In genomic region chrX:154037754-154038153, GRCh38 we compare ENCODE assay signal across 19 cellular contexts. TPM values are rescaled to one million over a fixed set of nuclear protein-coding genes. Genes with fewer than 3 reads are reported as not detected.
A peak's percentile ranks its signal among the peaks of the same experiment; 100 is the strongest.
DNase-seq lines count a peak whose midpoint lies in the region; ATAC-seq and TF ChIP-seq lines count a peak whose summit lies in the region.
"Had no signal": no experiment of that assay in that cellular context is flagged by ENCODE, and none has a peak within 500 bp of the region (broad histone marks: within the 10 kb centered on the region; RNA-seq: fewer than 3 reads in every experiment).

No MANE protein-coding gene starts in this region.

- WGBS in right lobe of liver (ENCODE audit: insufficient coverage, low coverage, low lambda C conversion rate, missing lambda C conversion rate), result 36% methylated on average over 5 of the region's 5 CpGs

- ATAC-seq in activated T-cell treated with anti-CD3 and anti-CD28 coated beads, Interleukin-2, amount 50 U/mL, for 72 hours (replicated peaks in 1 of 2), result no peak
- ATAC-seq in right lobe of liver (peak; percentile 50 to 75 (median 62)), GM18907 (IDR thresholded peaks at IDR 0.05; ENCODE audit: unreplicated experiment) (no peak)
- ATAC-seq: A549, K562 had no signal

- no peaks in the 10 kb centered on the region for H3K27me3 ChIP-seq in right lobe of liver

- no peak for DNase-seq in activated T-cell treated with anti-CD3 and anti-CD28 coated beads, Interleukin-2, amount 50 U/mL, for 72 hours
- DNase-seq in activated T-cell treated with anti-CD3 and anti-CD28 coated beads, Interleukin-2, amount 50 U/mL, for 48 hours, result no peak
- DNase-seq in epithelial cell of prostate (ENCODE audit: low read depth, low spot score), result no peak
- no peak for DNase-seq in right lobe of liver
- DNase-seq in NCI-H446 treated with DMSO at 0.1 percent for 48 hours (lab: John Stamatoyannopoulos, UW), result no peak
- DNase-seq in NCI-H2081 treated with DMSO at 0.1 percent for 48 hours (lab: John Stamatoyannopoulos, UW), result no peak
- DNase-seq: AML-193; CD4-positive, alpha-beta memory T cell; DMS153; DMS79 treated with DMSO at 0.1 percent for 48 hours; GF-D8; GM23248; IMR-90 had no signal

- H3K4me3 Mint-ChIP-seq in activated T-cell treated with anti-CD3 and anti-CD28 coated beads, Interleukin-2, amount 50 U/mL, for 72 hours, result no peak overlapping the region
- H3K4me3 Mint-ChIP-seq: CD4-positive, alpha-beta memory T cell had no signal

- H3K9me3 Mint-ChIP-seq in activated T-cell treated with anti-CD3 and anti-CD28 coated beads, Interleukin-2, amount 50 U/mL, for 72 hours, result no peaks in the 10 kb centered on the region
- H3K9me3 Mint-ChIP-seq: CD4-positive, alpha-beta memory T cell had no signal

- no peak for TF ChIP-seq CTCF in right lobe of liver (IDR thresholded peaks at IDR 0.05)

- peaks cover 11% of the 10 kb centered on the region for H3K27me3 Mint-ChIP-seq in activated T-cell treated with anti-CD3 and anti-CD28 coated beads, Interleukin-2, amount 50 U/mL, for 72 hours (ENCODE audit: low read depth)
- H3K27me3 Mint-ChIP-seq: CD4-positive, alpha-beta memory T cell had no signal

- intact Hi-C loops in right lobe of liver (cut with DNase I), result no loop called here

- TF ChIP-seq POLR2A in right lobe of liver (IDR thresholded peaks at IDR 0.05), result no peak

- H3K4me1 ChIP-seq in right lobe of liver, result peaks cover 0 to 4% (median 0%) of the 10 kb centered on the region in 4 donors
- H3K4me1 ChIP-seq: HAP-1 had no signal

- peaks cover 2 to 3% of the 10 kb centered on the region in 2 donors for H3K36me3 Mint-ChIP-seq in activated T-cell treated with anti-CD3 and anti-CD28 coated beads, Interleukin-2, amount 50 U/mL, for 72 hours (ENCODE audit: insufficient read depth in 2 of 2)

- H3K9me3 ChIP-seq in right lobe of liver, result no peaks in the 10 kb centered on the region
- H3K9me3 ChIP-seq: A549, HAP-1 had no signal

- no peak overlapping the region for H3K4me3 ChIP-seq in right lobe of liver
- H3K4me3 ChIP-seq: A549, GM23248, HAP-1, K562 had no signal

- H3K36me3 ChIP-seq in right lobe of liver, result peaks cover 0 to 2% (median 0%) of the 10 kb centered on the region in 4 donors

- H3K27ac Mint-ChIP-seq in activated T-cell treated with anti-CD3 and anti-CD28 coated beads, Interleukin-2, amount 50 U/mL, for 72 hours, result peak overlapping the region; percentile 24

- peaks cover 31% of the 10 kb centered on the region for H3K4me1 Mint-ChIP-seq in activated T-cell treated with anti-CD3 and anti-CD28 coated beads, Interleukin-2, amount 50 U/mL, for 72 hours (ENCODE audit: low read depth)

- peak overlapping the region; percentile 68 for H3K27ac ChIP-seq in epithelial cell of prostate
- H3K27ac ChIP-seq in right lobe of liver, result no peak overlapping the region
- H3K27ac ChIP-seq: 22Rv1, A549, C4-2B, GM23248 had no signal

RNA-seq across cellular contexts. Expression of gene IRAK1, which starts 18.1 kb away (rescaled TPM):
- 100 to 1,000 TPM; 131 to 150 TPM for total RNA-seq in activated T-cell treated with anti-CD3 and anti-CD28 coated beads, Interleukin-2, amount 50 U/mL, for 72 hours
- 10 to 100 TPM; 27.4 to 77.7 (median 41.4) TPM for total RNA-seq in right lobe of liver

RNA-seq across cellular contexts. Expression of gene MECP2, which starts 59.8 kb away (rescaled TPM):
- 10 to 100 TPM; 70.4 to 73.5 TPM for total RNA-seq in activated T-cell treated with anti-CD3 and anti-CD28 coated beads, Interleukin-2, amount 50 U/mL, for 72 hours
- 10 to 100 TPM; 14.1 to 18.4 (median 16.0) TPM for total RNA-seq in right lobe of liver

Comparison
In these comparisons a context has a peak if more than half of its experiments do, and no peak if none do; other contexts are left out.
1. ATAC-seq: peak in right lobe of liver (4 of 4); none in activated T-cell treated with anti-CD3 and anti-CD28 coated beads, Interleukin-2, amount 50 U/mL, for 72 hours (0 of 2) and GM18907 (single experiment).